15 cellular contexts compared by ENCODE assay signal in genomic region chr10:72104472-72105097, GRCh38. TPM values are rescaled to one million over a fixed set of nuclear protein-coding genes. Genes with fewer than 3 reads are reported as not detected.
A peak's percentile ranks its signal among the peaks of the same experiment; 100 is the strongest.
DNase-seq lines count a peak whose midpoint lies in the region; ATAC-seq and TF ChIP-seq lines count a peak whose summit lies in the region.
"Had no signal": no experiment of that assay in that cellular context is flagged by ENCODE, and none has a peak within 500 bp of the region (broad histone marks: within the 10 kb centered on the region; RNA-seq: fewer than 3 reads in every experiment).

No MANE protein-coding gene starts in this region.

- DNase-seq in left ventricle myocardium inferior = no peak
- no peak for DNase-seq in Right ventricle myocardium inferior (ENCODE audit: missing footprints)
- DNase-seq in glutamatergic neuron = no peak
- DNase-seq in aorta = no peak
- no peak for DNase-seq in PC-9
- no peak for DNase-seq in DMS 273 (lab: John Stamatoyannopoulos, UW; ENCODE audit: unreplicated experiment)
- DNase-seq: activated CD8-positive, alpha-beta memory T cell treated with anti-CD3 and anti-CD28 coated beads, Interleukin-2, amount 10 ng/mL, durations not matched to agents 7 days and 5 days; GDM1; HCEC 1CT; NCI-H2107; NCI-H774; WERI-Rb-1 had no signal

- H3K4me1 Mint-ChIP-seq in glutamatergic neuron (ENCODE audit: low read depth, unreplicated experiment) = peaks cover 31% of the 10 kb centered on the region

- 39 to 50% methylated on average over 8 of the region's 8 CpGs for WGBS in aorta, 2 donors

- no peak for ATAC-seq in Right ventricle myocardium inferior
- peak; percentile 29 for ATAC-seq in aorta (ENCODE audit: low FRiP score)
- no peak for ATAC-seq in HG03565 (IDR thresholded peaks at IDR 0.05; ENCODE audit: unreplicated experiment)
- ATAC-seq: activated CD8-positive, alpha-beta memory T cell treated with anti-CD3 and anti-CD28 coated beads, Interleukin-2, amount 10 ng/mL, durations not matched to agents 7 days and 5 days; HepG2 had no signal

- H3K4me1 ChIP-seq in left ventricle myocardium inferior (peaks cover 49% of the 10 kb centered on the region), aorta (ENCODE audit: control insufficient read depth in 1 of 2, insufficient read depth in 2 of 2, low read length in 2 of 2) (no peaks in the 10 kb centered on the region), PC-9 (replicated peaks; ENCODE audit: insufficient read depth) (peaks cover 46% of the 10 kb centered on the region)

- BruUV-seq in PC-9 (replicated peaks; lab: Mats Ljungman, UMichigan) = no TSS peak

- H3K36me3 Mint-ChIP-seq in glutamatergic neuron (ENCODE audit: unreplicated experiment) = no peaks in the 10 kb centered on the region

- H3K27me3 ChIP-seq in left ventricle myocardium inferior (ENCODE audit: low read depth) (no peaks in the 10 kb centered on the region), aorta (ENCODE audit: control insufficient read depth in 1 of 2, insufficient read depth in 2 of 2, low read length in 1 of 2) (no peaks in the 10 kb centered on the region), PC-9 (ENCODE audit: insufficient read depth, low read depth) (no peaks in the 10 kb centered on the region)

- intact Hi-C loops in left ventricle myocardium inferior (cut with micrococcal nuclease) = no loop called here
- intact Hi-C loops in Right ventricle myocardium inferior (cut with DNase I) = loop anchor here (5.0 kb wide), 1 partner anchor 37 kb away; no protein-coding TSS in a partner anchor
- intact Hi-C loops in aorta (cut with DNase I) = no loop called here
- intact Hi-C loops in PC-9 (cut with micrococcal nuclease; ENCODE audit: unreplicated experiment) = no loop called here

- H2AFZ ChIP-seq in PC-9 = no peak overlapping the region

- no peaks in the 10 kb centered on the region for H3K9me3 Mint-ChIP-seq in glutamatergic neuron (ENCODE audit: unreplicated experiment)

- CTCF ChIA-PET in PC-9 (lab: Charles Lee) = no interaction called here

- TF ChIP-seq CTCF in left ventricle myocardium inferior (IDR thresholded peaks at IDR 0.05; ENCODE audit: borderline replicate concordance) (no peak), glutamatergic neuron (IDR thresholded peaks at IDR 0.05; ENCODE audit: partially characterized antibody, unreplicated experiment) (no peak), PC-9 (conservative IDR thresholded peaks at IDR 0.05) (no peak)

- peaks cover 7% of the 10 kb centered on the region; the same call in 1 of the 2 replicates for H3K79me2 ChIP-seq in PC-9 (ENCODE audit: low read depth)

- H3K4me3 Mint-ChIP-seq in glutamatergic neuron (ENCODE audit: unreplicated experiment) = peak overlapping the region; percentile 13
- H3K4me3 Mint-ChIP-seq: activated CD8-positive, alpha-beta memory T cell treated with anti-CD3 and anti-CD28 coated beads, Interleukin-2, amount 10 ng/mL, durations not matched to agents 7 days and 5 days had no signal

- no peaks in the 10 kb centered on the region for H3K9me2 ChIP-seq in PC-9 (ENCODE audit: insufficient read depth)

- H3K27ac Mint-ChIP-seq in glutamatergic neuron (ENCODE audit: unreplicated experiment) = peak overlapping the region; percentile 41
- H3K27ac Mint-ChIP-seq: activated CD8-positive, alpha-beta memory T cell treated with anti-CD3 and anti-CD28 coated beads, Interleukin-2, amount 10 ng/mL, durations not matched to agents 7 days and 5 days had no signal

- H3K4me2 ChIP-seq in PC-9 = no peak overlapping the region

- H3K9me3 ChIP-seq in left ventricle myocardium inferior (replicated peaks) = no peaks in the 10 kb centered on the region
- H3K9me3 ChIP-seq in aorta (ENCODE audit: control insufficient read depth, low read length) = no peaks in the 10 kb centered on the region
- no peaks in the 10 kb centered on the region for H3K9me3 ChIP-seq in PC-9 (ENCODE audit: insufficient read depth, low read depth)

- peaks cover 39% of the 10 kb centered on the region for H3F3A ChIP-seq in PC-9 (ENCODE audit: insufficient read depth, low read depth)

- H3K36me3 ChIP-seq in left ventricle myocardium inferior (peaks cover 22% of the 10 kb centered on the region), aorta (ENCODE audit: control insufficient read depth in 1 of 2, insufficient read depth in 2 of 2, low read length in 1 of 2) (peaks cover 2 to 5% of the 10 kb centered on the region in 2 donors), PC-9 (ENCODE audit: low read depth) (peaks cover 4% of the 10 kb centered on the region; the same call in 1 of the 2 replicates)

- no peaks in the 10 kb centered on the region for H3K27me3 Mint-ChIP-seq in glutamatergic neuron (ENCODE audit: unreplicated experiment)
- H3K27me3 Mint-ChIP-seq: activated CD8-positive, alpha-beta memory T cell treated with anti-CD3 and anti-CD28 coated beads, Interleukin-2, amount 10 ng/mL, durations not matched to agents 7 days and 5 days had no signal

- POLR2A ChIA-PET in PC-9 (lab: Charles Lee; ENCODE audit: unreplicated experiment) = no interaction called here

- H3K27ac ChIP-seq in left ventricle myocardium inferior (replicated peaks) (peak overlapping the region; percentile 78), angular gyrus (ENCODE audit: low read depth, low read length) (peak overlapping the region; percentile 61), aorta (ENCODE audit: low read depth in 1 of 2, low read length in 2 of 2) (no peak overlapping the region), PC-9 (no peak overlapping the region)
- H3K27ac ChIP-seq: WERI-Rb-1 had no signal

- no peaks in the 10 kb centered on the region for H4K20me1 ChIP-seq in PC-9 (ENCODE audit: insufficient read depth)

- H3K4me3 ChIP-seq in left ventricle myocardium inferior (no peak overlapping the region), aorta (ENCODE audit: low read length in 2 of 2) (no peak overlapping the region), PC-9 (no peak overlapping the region)

RNA-seq across cellular contexts. Expression of gene SPOCK2, which starts 16.2 kb away (rescaled TPM):
- total RNA-seq in left ventricle myocardium inferior = 8.6 TPM
- 10.4 TPM for total RNA-seq in Right ventricle myocardium inferior
- 362 TPM for total RNA-seq in glutamatergic neuron (ENCODE audit: unreplicated experiment)
- total RNA-seq in aorta = 1 to 10 TPM; 4.5 to 7.3 TPM
- polyA plus RNA-seq in aorta = 1 to 10 TPM; 1.8 to 1.9 TPM
- total RNA-seq in PC-9 (2021) = 4.2 and 5.3 TPM in 2 replicates

Comparison
In these comparisons a context has a peak if more than half of its experiments do, and no peak if none do; other contexts are left out.
1. H3K27ac ChIP-seq: peak in left ventricle myocardium inferior (single experiment) and angular gyrus (single experiment); none in aorta (0 of 2) and PC-9 (single experiment).
2. RNA of gene SPOCK2, which starts 16.2 kb away (total RNA-seq): 362 TPM in glutamatergic neuron (single experiment); 10.4 TPM in Right ventricle myocardium inferior (single experiment), 8.6 TPM in left ventricle myocardium inferior (single experiment), 4.5 to 7.3 TPM in aorta and 4.2 to 5.3 TPM in PC-9; every median in the first group is over 10 times any median in the second.